Comparison of ENCODE assay signal across 9 cellular contexts in genomic region chr11:112975493-112975892, GRCh38. TPM values are rescaled to one million over a fixed set of nuclear protein-coding genes. Genes with fewer than 3 reads are reported as not detected.
"Had no signal": no experiment of that assay in that cellular context is flagged by ENCODE, and none has a peak within 500 bp of the region (broad histone marks: within the 10 kb centered on the region; RNA-seq: fewer than 3 reads in every experiment).

No MANE protein-coding gene starts in this region.

- H3K36me3 ChIP-seq: HAP-1 had no signal

- H3K27me3 Mint-ChIP-seq: IgD-negative memory B cell had no signal

- H3K4me3 Mint-ChIP-seq: IgD-negative memory B cell had no signal

- H3K36me3 Mint-ChIP-seq: IgD-negative memory B cell had no signal

- H3K4me1 ChIP-seq: HAP-1 had no signal

- H3K9me3 Mint-ChIP-seq: IgD-negative memory B cell had no signal

- H3K27ac Mint-ChIP-seq: IgD-negative memory B cell had no signal

- H3K4me3 ChIP-seq: GM23248, HAP-1 had no signal

- ATAC-seq: HCT116, HepG2 had no signal

- DNase-seq: GM23248, GOT3, H7, KBM-7 had no signal

- H3K9me3 ChIP-seq: HAP-1 had no signal

- H3K27ac ChIP-seq: GM23248, HL-60 had no signal

- H3K4me1 Mint-ChIP-seq: IgD-negative memory B cell had no signal

RNA-seq across cellular contexts. Expression of gene NCAM1, which starts 14.3 kb away (rescaled TPM):
- total RNA-seq: HepG2 had no signal
- polyA plus RNA-seq: IgD-negative memory B cell had no signal
